Comparison of ENCODE assay signal across 11 cellular contexts in genomic region chr6:4359108-4359710, GRCh38.
DNase-seq lines count a peak whose midpoint lies in the region; ATAC-seq, FAIRE-seq and TF ChIP-seq lines count a peak whose summit lies in the region.
"Had no signal": no experiment of that assay in that cellular context is flagged by ENCODE, and none has a peak within 500 bp of the region (broad histone marks: within the 10 kb centered on the region; RNA-seq: fewer than 3 reads in every experiment).

No MANE protein-coding gene starts in this region.

- CTCF ChIA-PET in Panc1 (lab: Charles Lee): interaction anchor here (0.6 kb wide), 1 partner anchor 36 kb away, joined by 3 read pairs; no protein-coding TSS in a partner anchor
- CTCF ChIA-PET in endothelial cell of umbilical vein (lab: Charles Lee): interaction anchor here (1.0 to 2.0 kb wide), 9 partner anchors 9 to 105 kb away, joined by 3 to 6 read pairs (median 4); no protein-coding TSS in a partner anchor

- TF ChIP-seq CTCF in Panc1 (IDR thresholded peaks at IDR 0.05): no peak
- no peak for TF ChIP-seq CTCF in endothelial cell of umbilical vein (IDR thresholded peaks at IDR 0.05; ENCODE audit: extremely low read depth in 1 of 2, insufficient read depth in 1 of 2, low read depth in 1 of 2, low read length in 2 of 2)

- no peaks in the 10 kb centered on the region for H3K36me3 ChIP-seq in Panc1 (ENCODE audit: control insufficient read depth, insufficient read depth, low read length)
- H3K36me3 ChIP-seq in endothelial cell of umbilical vein (ENCODE audit: control insufficient read depth in 2 of 2, extremely low read depth in 1 of 2, insufficient read depth in 2 of 2, low read length in 2 of 2): no peaks in the 10 kb centered on the region
- no peaks in the 10 kb centered on the region for H3K36me3 ChIP-seq in muscle layer of colon (ENCODE audit: insufficient read depth, low read length)
- H3K36me3 ChIP-seq in urinary bladder (ENCODE audit: insufficient read depth): no peaks in the 10 kb centered on the region

- peaks cover 10% of the 10 kb centered on the region; the same call in 1 of the 2 replicates for H3K4me1 ChIP-seq in Panc1 (ENCODE audit: control insufficient read depth, insufficient read depth, low read length)
- peaks cover 14% of the 10 kb centered on the region for H3K4me1 ChIP-seq in endothelial cell of umbilical vein (ENCODE audit: control insufficient read depth, extremely low read depth, insufficient read depth, low read length)
- no peaks in the 10 kb centered on the region for H3K4me1 ChIP-seq in muscle layer of colon (ENCODE audit: insufficient read depth, low read length)
- no peaks in the 10 kb centered on the region for H3K4me1 ChIP-seq in urinary bladder (ENCODE audit: insufficient read depth)

- DNase-seq in Panc1 (ENCODE audit: low read depth, low spot score) (no peak), endothelial cell of umbilical vein (ENCODE audit: low read depth, low spot score) (no peak)
- no peak for DNase-seq in stimulated activated CD4-positive, alpha-beta T cell treated with anti-CD3 and anti-CD28 coated beads, Interleukin-12 subunit alpha, Interleukin-12 subunit beta, amount 100 ng/mL, for 4 hours
- DNase-seq: activated CD8-positive, alpha-beta memory T cell treated with anti-CD3 and anti-CD28 coated beads, Interleukin-2, amount 50 U/mL, for 4 hours; central memory CD4-positive, alpha-beta T cell; NCI-H524 treated with DMSO at 0.1 percent for 48 hours had no signal

- peak overlapping the region; percentile 69 for H2AFZ ChIP-seq in endothelial cell of umbilical vein (ENCODE audit: low read depth, low read length)

- BruUV-seq in Panc1 (replicated peaks; lab: Mats Ljungman, UMichigan): TSS peak; percentile 99
- TSS peak; percentile 97 for BruUV-seq in endothelial cell of umbilical vein (replicated peaks; lab: Mats Ljungman, UMichigan)

- H3K27ac ChIP-seq in Panc1 (ENCODE audit: low read length) (peak overlapping the region; percentile 67), endothelial cell of umbilical vein (ENCODE audit: insufficient read depth, low read depth, low read length) (peak overlapping the region; percentile 88), muscle layer of colon (ENCODE audit: low read depth, low read length) (peak overlapping the region; percentile 16), urinary bladder (ENCODE audit: low read depth) (peak overlapping the region; percentile 75)
- H3K27ac ChIP-seq: KMS-11 had no signal

- TF ChIP-seq POLR2A in endothelial cell of umbilical vein (IDR thresholded peaks at IDR 0.05; ENCODE audit: low read depth, low read length): no peak

- WGBS in urinary bladder: 65% methylated on average over 7 of the region's 7 CpGs

- H3K4me3 ChIP-seq in Panc1 (ENCODE audit: low read depth in 2 of 2, low read length in 2 of 2) (peak overlapping the region in 1 of 2 experiments; percentile 29; a peak in 2 of 4 replicates), endothelial cell of umbilical vein (replicated peaks in 1 of 3; ENCODE audit: insufficient read depth in 1 of 3, low read depth in 1 of 3, low read length in 3 of 3) (no peak overlapping the region), muscle layer of colon (ENCODE audit: low read depth in 1 of 2, low read length in 2 of 2) (no peak overlapping the region), urinary bladder (ENCODE audit: low read depth, low read length) (no peak overlapping the region)

- peak; percentile 20 for ATAC-seq in Panc1
- ATAC-seq in HG03175 (IDR thresholded peaks at IDR 0.05; ENCODE audit: unreplicated experiment): no peak
- ATAC-seq in GM19397 (IDR thresholded peaks at IDR 0.05; ENCODE audit: unreplicated experiment): no peak

- H3K4me2 ChIP-seq in endothelial cell of umbilical vein (ENCODE audit: insufficient read depth, low read length): peak overlapping the region; percentile 32
- H3K4me2 ChIP-seq: KMS-11 had no signal

- no peaks in the 10 kb centered on the region for H3K9me1 ChIP-seq in endothelial cell of umbilical vein (replicated peaks; ENCODE audit: control insufficient read depth, extremely low read depth, insufficient read depth, low read length)

- H3K9me3 ChIP-seq in Panc1 (ENCODE audit: control insufficient read depth, insufficient read depth, low read depth, low read length) (no peaks in the 10 kb centered on the region), endothelial cell of umbilical vein (replicated peaks; ENCODE audit: control insufficient read depth, insufficient read depth, low read length) (no peaks in the 10 kb centered on the region), muscle layer of colon (ENCODE audit: low read length) (no peaks in the 10 kb centered on the region)

- POLR2A ChIA-PET in Panc1 (lab: Charles Lee): interaction anchor here (0.7 kb wide), 1 partner anchor 1298 kb away, joined by 3 read pairs; no protein-coding TSS in a partner anchor
- POLR2A ChIA-PET in endothelial cell of umbilical vein (lab: Charles Lee): no interaction called here

- dilution Hi-C loops in endothelial cell of umbilical vein (cut with MboI; ENCODE audit: extremely low pct_ligation_motif_present, low sequenced_read_pairs): no loop called here

- no peak for FAIRE-seq in endothelial cell of umbilical vein (lab: Jason Lieb, UNC)

- H3K27me3 ChIP-seq in Panc1 (ENCODE audit: control insufficient read depth, insufficient read depth, low read length): no peaks in the 10 kb centered on the region
- H3K27me3 ChIP-seq in endothelial cell of umbilical vein (ENCODE audit: control insufficient read depth in 2 of 2, insufficient read depth in 2 of 2, low read length in 2 of 2): no peaks in the 10 kb centered on the region
- no peaks in the 10 kb centered on the region for H3K27me3 ChIP-seq in muscle layer of colon (ENCODE audit: control insufficient read depth in 1 of 2, insufficient read depth in 2 of 2, low read length in 2 of 2)

- intact Hi-C loops in Panc1 (cut with micrococcal nuclease; ENCODE audit: unreplicated experiment): no loop called here
- intact Hi-C loops in endothelial cell of umbilical vein (cut with micrococcal nuclease): loop anchor here (2.0 to 5.0 kb wide), 2 partner anchors 38 to 223 kb away; no protein-coding TSS in a partner anchor

- no peaks in the 10 kb centered on the region for H3K79me2 ChIP-seq in endothelial cell of umbilical vein (ENCODE audit: control insufficient read depth, insufficient read depth, low read length)

- in situ Hi-C loops in Panc1 (cut with HindIII; ENCODE audit: low pct_unique_long_range_greater_than_20kb, low sequenced_read_pairs): no loop called here

- H3K9ac ChIP-seq in endothelial cell of umbilical vein (replicated peaks; ENCODE audit: extremely low read depth, insufficient read depth, low read length) (peak overlapping the region; percentile 66), muscle layer of colon (ENCODE audit: low read length) (no peak overlapping the region)
- H3K9ac ChIP-seq: KMS-11 had no signal

- H4K20me1 ChIP-seq in endothelial cell of umbilical vein (replicated peaks; ENCODE audit: control insufficient read depth, extremely low read depth, insufficient read depth, low read length): no peaks in the 10 kb centered on the region

TF ChIP-seq in endothelial cell of umbilical vein, 7 proteins besides CTCF, POLR2A, EP300 and RAD21:
- TF ChIP-seq MYC (IDR thresholded peaks at IDR 0.05; ENCODE audit: low read depth, low read length) (no peak), GATA2 (IDR thresholded peaks at IDR 0.05; ENCODE audit: insufficient read depth, insufficient read length, low read depth, low read length) (no peak), MAX (IDR thresholded peaks at IDR 0.05; ENCODE audit: insufficient read depth, insufficient read length) (no peak), FOS (IDR thresholded peaks at IDR 0.05; ENCODE audit: borderline replicate concordance, insufficient read depth, low read length) (no peak), POLR2AphosphoS5 (IDR thresholded peaks at IDR 0.05; ENCODE audit: insufficient read depth, low read depth, low read length) (no peak), JUN (IDR thresholded peaks at IDR 0.05; ENCODE audit: borderline replicate concordance, insufficient read depth, insufficient read length, low read depth) (no peak), EZH2 (IDR thresholded peaks at IDR 0.05; ENCODE audit: borderline replicate concordance, low read depth, low read length, severe bottlenecking) (no peak)

Comparison
In these comparisons a context has a peak if more than half of its experiments do, and no peak if none do; other contexts are left out.
1. H3K27ac ChIP-seq: peak in every context shown above with its lines; median percentile 88 in endothelial cell of umbilical vein; 75 in urinary bladder; 67 in Panc1; 16 in muscle layer of colon.